ENCODE assay signal across 8 cellular contexts in genomic region chr18:46073474-46074331, GRCh38. TPM values are rescaled to one million over a fixed set of nuclear protein-coding genes. Genes with fewer than 3 reads are reported as not detected.
DNase-seq lines count a peak whose midpoint lies in the region; ATAC-seq and TF ChIP-seq lines count a peak whose summit lies in the region.

No MANE protein-coding gene starts in this region.

- TF ChIP-seq EP300 in upper lobe of left lung (IDR thresholded peaks at IDR 0.05) = no peak

- no peak overlapping the region for H3K4me3 Mint-ChIP-seq in Caco-2 (ENCODE audit: unreplicated experiment)

- no peaks in the 10 kb centered on the region for H3K9me3 ChIP-seq in Caco-2
- H3K9me3 ChIP-seq in upper lobe of left lung = no peaks in the 10 kb centered on the region

- DNase-seq in Caco-2 (peak in 1 of 2 experiments; percentile 72), H7 (peak; percentile 71), NCI-H460 (ENCODE audit: extremely low read depth, low read depth) (peak; percentile 59), epithelial cell of esophagus (ENCODE audit: low read depth) (peak; percentile 75), mucosa of gallbladder (ENCODE audit: low spot score) (peak; percentile 69), upper lobe of left lung (no peak)
- peak; percentile 43 for DNase-seq in activated CD4-positive, alpha-beta T cell treated with anti-CD3 and anti-CD28 coated beads, Interleukin-2, amount 50 U/mL, for 1 hour

- no peaks in the 10 kb centered on the region for H3K27me3 Mint-ChIP-seq in Caco-2 (ENCODE audit: insufficient read depth, unreplicated experiment)

- H3K4me1 ChIP-seq in Caco-2 (0 out of 2 replicates have a peak, but pooled peaks cover 3% of the 10 kb centered on the region), upper lobe of left lung (peaks cover 25 to 54% (median 37%) of the 10 kb centered on the region in 4 donors)

- peaks cover 30% of the 10 kb centered on the region for H3K36me3 Mint-ChIP-seq in Caco-2 (ENCODE audit: insufficient read depth, unreplicated experiment)

- peak overlapping the region; percentile 73 for H3K27ac Mint-ChIP-seq in Caco-2 (ENCODE audit: unreplicated experiment)

- H3K9me3 Mint-ChIP-seq in Caco-2 (ENCODE audit: unreplicated experiment) = no peaks in the 10 kb centered on the region

- POLR2A ChIA-PET in Caco-2 (lab: Charles Lee) = interaction anchor here (0.5 kb wide), 1 partner anchor 21 kb away, joined by 3 read pairs; no protein-coding TSS in a partner anchor

- H3K4me3 ChIP-seq in Caco-2 (ENCODE audit: low read depth, low read length) (no peak overlapping the region), H7 (ENCODE audit: insufficient read depth, low read depth, low read length) (no peak overlapping the region), epithelial cell of esophagus (ENCODE audit: low read length) (no peak overlapping the region), upper lobe of left lung (no peak overlapping the region)

- no TSS peak for BruUV-seq in Caco-2 (replicated peaks; lab: Mats Ljungman, UMichigan)

- H3K36me3 ChIP-seq in Caco-2 (ENCODE audit: control insufficient read depth, insufficient read depth, low read length) (no peaks in the 10 kb centered on the region), H7 (replicated peaks; ENCODE audit: control insufficient read depth, insufficient read depth, low read length) (no peaks in the 10 kb centered on the region; the same call in 1 of the 2 replicates), upper lobe of left lung (peaks cover 0 to 5% (median 2%) of the 10 kb centered on the region in 4 donors)

- no peak for TF ChIP-seq POLR2A in upper lobe of left lung (IDR thresholded peaks at IDR 0.05)

- H3K27me3 ChIP-seq in Caco-2 (replicated peaks; ENCODE audit: control insufficient read depth, insufficient read depth, low read length) (no peaks in the 10 kb centered on the region), H7 (ENCODE audit: control insufficient read depth, insufficient read depth, low read length) (peaks cover 28% of the 10 kb centered on the region), upper lobe of left lung (no peaks in the 10 kb centered on the region)

- H3K4me1 Mint-ChIP-seq in Caco-2 (ENCODE audit: low read depth, unreplicated experiment) = peaks cover 8% of the 10 kb centered on the region

- WGBS in upper lobe of left lung, 2 donors = 28 to 31% methylated on average over 9 of the region's 9 CpGs

- intact Hi-C loops in Caco-2 (cut with micrococcal nuclease; ENCODE audit: unreplicated experiment) = loop anchor here (1.0 to 5.0 kb wide), 4 partner anchors 21 to 406 kb away; no protein-coding TSS in a partner anchor

- ATAC-seq in upper lobe of left lung (ENCODE audit: low FRiP score in 2 of 2) (peak; percentile 58 to 64), GM21526 (IDR thresholded peaks at IDR 0.05; ENCODE audit: low FRiP score, unreplicated experiment) (no peak)

- H3K27ac ChIP-seq in upper lobe of left lung = no peak overlapping the region

- CTCF ChIA-PET in Caco-2 (lab: Charles Lee) = interaction anchor here (0.6 to 1.4 kb wide), 6 partner anchors 24 to 351 kb away, joined by 3 to 11 read pairs (median 4); partner anchors contain the start of gene ATP5F1A

- TF ChIP-seq CTCF in Caco-2 (IDR thresholded peaks at IDR 0.05; ENCODE audit: insufficient read depth in 1 of 2, low read depth in 1 of 2, low read length in 1 of 2, severe bottlenecking in 1 of 2, unreplicated experiment in 1 of 2) = peak in 1 of 2 experiments; percentile 17
- peak; percentile 69 for TF ChIP-seq CTCF in epithelial cell of esophagus (IDR thresholded peaks at IDR 0.05; ENCODE audit: insufficient read depth, low read depth, low read length, missing control alignments)
- peak; percentile 57 to 76 (median 67) for TF ChIP-seq CTCF in upper lobe of left lung (IDR thresholded peaks at IDR 0.05)

RNA-seq across cellular contexts. Expression of gene PSTPIP2, which starts 1.6 kb away (rescaled TPM):
- total RNA-seq in Caco-2 (2022) (13.3 and 13.7 TPM in 2 replicates), mucosa of gallbladder (7.0 TPM), upper lobe of left lung (10 to 100 TPM in 4 of 6 donors, 1 to 10 TPM in 2; 8.9 to 48.2 (median 13.0) TPM)
- total RNA-seq in H7 (2014; rRNA removed; shearing (Covaris generic)) = 0.42 and 0.74 TPM in 2 replicates
- 2.7 and 3.0 TPM in 2 replicates for total RNA-seq in NCI-H460 (2014; rRNA removed; shearing (Covaris generic))
- 0.78 and 0.95 TPM in 2 replicates for polyA plus RNA-seq in NCI-H460 (2014; cell fraction: nucleus; rRNA removed)

RNA-seq across cellular contexts. Expression of gene ATP5F1A, which starts 24.4 kb away (rescaled TPM):
- total RNA-seq in Caco-2 (2022) (349 and 401 TPM in 2 replicates), mucosa of gallbladder (378 TPM), upper lobe of left lung (100 to 1,000 TPM; 144 to 350 (median 266) TPM)
- total RNA-seq in H7 (2014; rRNA removed; shearing (Covaris generic)) = 979 and 1,013 TPM in 2 replicates
- 369 and 392 TPM in 2 replicates for total RNA-seq in NCI-H460 (2014; rRNA removed; shearing (Covaris generic))
- 532 and 598 TPM in 2 replicates for polyA plus RNA-seq in NCI-H460 (2014; cell fraction: nucleus; rRNA removed)

RNA-seq across cellular contexts. Expression of gene HAUS1, which starts 30.5 kb away (rescaled TPM):
- total RNA-seq in Caco-2 (2022) (28.2 and 29.5 TPM in 2 replicates), mucosa of gallbladder (14.4 TPM), upper lobe of left lung (10 to 100 TPM; 16.0 to 41.9 (median 27.5) TPM)
- total RNA-seq in H7 (2014; rRNA removed; shearing (Covaris generic)) = 60.3 and 67.7 TPM in 2 replicates
- total RNA-seq in NCI-H460 (2014; rRNA removed; shearing (Covaris generic)) = 22.9 and 30.7 TPM in 2 replicates
- 19.2 and 32.2 TPM in 2 replicates for polyA plus RNA-seq in NCI-H460 (2014; cell fraction: nucleus; rRNA removed)

Comparison
In these comparisons a context has a peak if more than half of its experiments do, and no peak if none do; other contexts are left out.
1. DNase-seq: peak in H7 (single experiment), NCI-H460 (single experiment), activated CD4-positive, alpha-beta T cell treated with anti-CD3 and anti-CD28 coated beads, Interleukin-2, amount 50 U/mL, for 1 hour (single experiment), epithelial cell of esophagus (single experiment) and mucosa of gallbladder (single experiment); none in upper lobe of left lung (0 of 2).